In the genomic region with DNA sequence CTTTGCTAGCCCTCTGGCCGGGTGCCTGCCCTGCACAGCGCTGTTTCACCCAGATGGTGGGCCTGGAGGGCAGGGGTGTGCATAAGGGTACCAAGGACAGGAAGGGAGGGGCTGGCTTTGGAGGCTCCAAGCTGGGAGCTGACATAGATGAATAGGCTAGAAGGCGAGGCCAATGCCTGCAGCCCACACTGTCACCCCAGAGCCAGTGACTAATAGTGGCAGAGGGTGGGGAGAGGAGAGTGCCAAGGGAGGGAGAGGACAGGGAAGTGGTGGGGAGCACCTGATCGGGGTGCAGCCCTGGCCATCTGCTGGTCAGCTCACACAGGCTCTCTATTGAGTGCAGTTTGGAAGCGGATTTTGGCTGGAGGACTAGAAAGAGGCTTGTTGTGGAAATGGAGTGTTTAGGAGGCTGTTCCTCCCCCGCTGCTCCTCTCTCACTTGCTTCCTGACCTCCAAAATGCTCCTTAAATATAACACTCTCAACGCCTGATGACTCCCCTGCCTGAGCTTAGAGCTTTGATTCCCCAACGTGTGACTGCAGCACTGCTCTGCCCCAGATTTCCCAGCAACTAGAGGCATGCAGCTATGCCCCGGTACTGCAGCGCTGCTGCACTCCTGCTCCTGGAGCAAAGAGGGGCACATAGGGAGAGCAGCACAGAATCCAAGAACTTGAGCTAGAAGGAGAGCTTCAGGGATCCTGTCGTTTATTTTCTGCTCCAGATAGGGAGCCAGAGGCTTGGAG, we compare ENCODE assay signal across 11 cellular contexts.
DNase-seq lines count a peak whose midpoint lies in the region; ATAC-seq, FAIRE-seq and TF ChIP-seq lines count a peak whose summit lies in the region.
"Had no signal": no experiment of that assay in that cellular context is flagged by ENCODE, and none has a peak within 500 bp of the region (broad histone marks: within the 10 kb centered on the region; RNA-seq: fewer than 3 reads in every experiment).

No MANE protein-coding gene starts in this region.

- peak overlapping the region; percentile 87 for H3K27ac Mint-ChIP-seq in nephron progenitor cell

- H2BK5ac ChIP-seq in H1 (ENCODE audit: low read depth, low read length), result peak overlapping the region; percentile 76; the same call in 1 of the 2 replicates
- H2BK5ac ChIP-seq in trophoblast cell (ENCODE audit: low read depth, low read length, poor library complexity), result no peak overlapping the region

- no peak for TF ChIP-seq EP300 in H1 (IDR thresholded peaks at IDR 0.05; ENCODE audit: borderline replicate concordance in 1 of 2, low read depth in 2 of 2, low read length in 2 of 2)

- DNase-seq in EH (ENCODE audit: low read depth), result peak; percentile 54
- DNase-seq in NB4 (ENCODE audit: low read depth), result peak; percentile 35
- peak in 1 of 2 experiments; percentile 52 for DNase-seq in H1 (ENCODE audit: low read depth in 1 of 2, low spot score in 2 of 2)
- DNase-seq in nephron progenitor cell, result peak; percentile 27
- no peak for DNase-seq in NCI-H2171 treated with DMSO at 0.1 percent for 48 hours (lab: John Stamatoyannopoulos, UW)
- DNase-seq in trophoblast cell, result no peak
- DNase-seq: mucosa of descending colon, tibial artery had no signal

- H4K20me1 ChIP-seq in H1 (replicated peaks in 1 of 2; ENCODE audit: control insufficient read depth in 1 of 2, insufficient read depth in 2 of 2, low read length in 2 of 2), result no peaks in the 10 kb centered on the region

- H3K23ac ChIP-seq in H1 (ENCODE audit: insufficient read length), result no peak overlapping the region
- no peak overlapping the region for H3K23ac ChIP-seq in trophoblast cell (ENCODE audit: low read length)

- ATAC-seq in HG02970 (IDR thresholded peaks at IDR 0.05; ENCODE audit: low FRiP score, unreplicated experiment) (no peak), HG03135 (IDR thresholded peaks at IDR 0.05; ENCODE audit: unreplicated experiment) (no peak)
- ATAC-seq: mucosa of descending colon had no signal

- peak overlapping the region; percentile 7 for H3K4ac ChIP-seq in H1 (replicated peaks; ENCODE audit: insufficient read length, low read depth, low read length)
- H3K4ac ChIP-seq in trophoblast cell (ENCODE audit: low read depth, low read length), result no peak overlapping the region

- TF ChIP-seq RAD21 in H1 (IDR thresholded peaks at IDR 0.05 in 1 of 2, conservative IDR thresholded peaks at IDR 0.05 in 1 of 2; ENCODE audit: low read depth in 2 of 2, low read length in 2 of 2), result no peak

- H3K9me3 Mint-ChIP-seq in nephron progenitor cell, result peaks cover 5% of the 10 kb centered on the region

- H2BK20ac ChIP-seq in H1 (ENCODE audit: low read length), result peak overlapping the region; percentile 76; the same call in 1 of the 2 replicates

- H3K4me1 Mint-ChIP-seq in nephron progenitor cell, result peaks cover 29% of the 10 kb centered on the region

- H3K79me1 ChIP-seq in H1 (ENCODE audit: low read depth, low read length) (no peaks in the 10 kb centered on the region; the same call in 1 of the 2 replicates), trophoblast cell (ENCODE audit: low read length) (no peaks in the 10 kb centered on the region)

- peak overlapping the region; percentile 4 for H4K5ac ChIP-seq in H1 (ENCODE audit: insufficient read length, low read depth, low read length)

- H3K27me3 Mint-ChIP-seq in nephron progenitor cell (ENCODE audit: low read depth, poor library complexity), result no peaks in the 10 kb centered on the region

- no peak for TF ChIP-seq CTCF in NB4 (IDR thresholded peaks at IDR 0.05; ENCODE audit: low read depth, low read length)
- no peak for TF ChIP-seq CTCF in H1 (IDR thresholded peaks at IDR 0.05; ENCODE audit: control extremely low read depth in 1 of 3, insufficient read depth in 1 of 3, low read depth in 1 of 3, low read length in 3 of 3)
- TF ChIP-seq CTCF in nephron progenitor cell (IDR thresholded peaks at IDR 0.05), result no peak

- H3K79me2 ChIP-seq in H1 (ENCODE audit: control insufficient read depth in 1 of 2, insufficient read depth in 2 of 2, low read length in 2 of 2) (0 out of 4 replicates have a peak, but pooled peaks cover 0 to 8% of the 10 kb centered on the region in 2 experiments), trophoblast cell (ENCODE audit: control insufficient read depth, insufficient read depth, low read length, poor library complexity) (no peaks in the 10 kb centered on the region)

- H3K14ac ChIP-seq in H1 (ENCODE audit: insufficient read length) (no peak overlapping the region), trophoblast cell (ENCODE audit: low read length) (no peak overlapping the region)

- no peak for TF ChIP-seq POLR2A in NB4 (IDR thresholded peaks at IDR 0.05; ENCODE audit: extremely low read depth, insufficient read length)
- no peak for TF ChIP-seq POLR2A in H1 (IDR thresholded peaks at IDR 0.05; ENCODE audit: control extremely low read depth in 1 of 2, low read depth in 2 of 2, low read length in 2 of 2)

- WGBS in H1 (ENCODE audit: extremely low coverage in 1 of 2, insufficient coverage in 1 of 2, insufficient read length in 1 of 2, insufficient replicate concordance in 2 of 2, low coverage in 1 of 2, low lambda C conversion rate in 2 of 2, missing lambda C conversion rate in 1 of 2), 2 experiments, result 59% methylated on average over 11 of the region's 11 CpGs; no CpG with 5 or more reads in 1 of the 2 experiments
- WGBS in trophoblast cell (ENCODE audit: extremely low coverage, insufficient coverage, insufficient read length), result no CpG with 5 or more reads among the region's 11 CpGs

- no peak for FAIRE-seq in H1 (lab: Jason Lieb, UNC)
- FAIRE-seq: frontal cortex had no signal

- H3K27me3 ChIP-seq in H1 (replicated peaks in 1 of 4; ENCODE audit: control insufficient read depth in 3 of 4, extremely low read depth in 1 of 4, insufficient read depth in 3 of 4, low read length in 3 of 4), result no peaks in the 10 kb centered on the region
- no peaks in the 10 kb centered on the region for H3K27me3 ChIP-seq in trophoblast cell (ENCODE audit: insufficient read depth, low read length)

- H2BK120ac ChIP-seq in H1 (replicated peaks; ENCODE audit: low read depth, low read length) (no peak overlapping the region), trophoblast cell (ENCODE audit: insufficient read depth, low read length, poor library complexity) (no peak overlapping the region)

- H4K12ac ChIP-seq in trophoblast cell (ENCODE audit: low read depth, low read length), result no peak overlapping the region

- H3K4me2 ChIP-seq in H1 (ENCODE audit: insufficient read depth in 1 of 2, low read depth in 2 of 2, low read length in 2 of 2), result peak overlapping the region in 1 of 2 experiments; percentile 20; a peak in 1 of 4 replicates
- no peak overlapping the region for H3K4me2 ChIP-seq in trophoblast cell (ENCODE audit: low read length)

- H3K23me2 ChIP-seq in H1 (ENCODE audit: low read depth, low read length), result no peaks in the 10 kb centered on the region

- H4K91ac ChIP-seq in H1 (replicated peaks; ENCODE audit: insufficient read length, low read length), result peak overlapping the region; percentile 77
- no peak overlapping the region for H4K91ac ChIP-seq in trophoblast cell (ENCODE audit: low read depth, low read length)

- H2BK12ac ChIP-seq in H1 (ENCODE audit: low read depth, low read length) (peak overlapping the region; percentile 69; the same call in 1 of the 2 replicates), trophoblast cell (ENCODE audit: low read length) (no peak overlapping the region)

- H3K4me1 ChIP-seq in H1 (replicated peaks in 1 of 4; ENCODE audit: control insufficient read depth in 3 of 4, insufficient read depth in 4 of 4, low read length in 3 of 4) (peaks cover 12 to 22% (median 16%) of the 10 kb centered on the region in 4 experiments), trophoblast cell (ENCODE audit: control insufficient read depth in 1 of 2, insufficient read depth in 2 of 2, low read length in 2 of 2) (no peaks in the 10 kb centered on the region)
- H3K4me1 ChIP-seq: tibial artery had no signal

- POLR2A ChIA-PET in H1 (lab: Charles Lee; ENCODE audit: partially characterized antibody), result interaction anchor here (1.1 kb wide), 1 partner anchor 10 kb away, joined by 3 read pairs; no protein-coding TSS in a partner anchor

- CTCF ChIA-PET in H1 (lab: Charles Lee; ENCODE audit: partially characterized antibody), result interaction anchor here (0.9 to 11.3 kb wide), 14 partner anchors 8 to 258 kb away, joined by 3 to 67 read pairs (median 6); no protein-coding TSS in a partner anchor

- H2AK5ac ChIP-seq in H1 (ENCODE audit: low read depth, low read length), result peak overlapping the region; percentile 57
- H2AK5ac ChIP-seq in trophoblast cell (ENCODE audit: low read length), result no peak overlapping the region

- no peak overlapping the region for H3K4me3 ChIP-seq in NB4 (ENCODE audit: low read depth, low read length)
- no peak overlapping the region for H3K4me3 ChIP-seq in H1 (ENCODE audit: extremely low read depth in 1 of 4, insufficient read depth in 2 of 4, low read depth in 3 of 4, low read length in 4 of 4)
- no peak overlapping the region for H3K4me3 ChIP-seq in trophoblast cell (ENCODE audit: low read depth, low read length)
- H3K4me3 ChIP-seq: mucosa of descending colon, tibial artery had no signal

- H3K36me3 ChIP-seq in H1 (ENCODE audit: control insufficient read depth in 2 of 4, insufficient read depth in 4 of 4, low read length in 3 of 4) (no peaks in the 10 kb centered on the region), trophoblast cell (ENCODE audit: control insufficient read depth in 1 of 2, insufficient read depth in 2 of 2, low read length in 2 of 2) (no peaks in the 10 kb centered on the region)
- H3K36me3 ChIP-seq: tibial artery had no signal

- H3K27ac ChIP-seq in H1 (ENCODE audit: low read depth, low read length) (no peak overlapping the region), trophoblast cell (ENCODE audit: low read depth, low read length) (no peak overlapping the region)
- H3K27ac ChIP-seq: tibial artery had no signal

- H3K56ac ChIP-seq in H1 (replicated peaks; ENCODE audit: insufficient read length, low read depth, low read length), result no peak overlapping the region

- peaks cover 9% of the 10 kb centered on the region for H3K36me3 Mint-ChIP-seq in nephron progenitor cell (ENCODE audit: low read depth)

- H3K9ac ChIP-seq in H1 (replicated peaks in 1 of 4; ENCODE audit: extremely low read depth in 1 of 4, low read depth in 3 of 4, low read length in 3 of 4) (0 out of 7 replicates have a peak overlapping the region, but pooled peaks of 1 of the 4 experiments have one; percentile 20), trophoblast cell (ENCODE audit: low read length) (no peak overlapping the region)

- peak overlapping the region; percentile 31 for H3K4me3 Mint-ChIP-seq in nephron progenitor cell

- H3K18ac ChIP-seq in H1 (ENCODE audit: extremely low read depth, low read length) (peak overlapping the region; percentile 65; the same call in 1 of the 2 replicates), trophoblast cell (ENCODE audit: low read length) (no peak overlapping the region)

- peak overlapping the region; percentile 1 for H2BK15ac ChIP-seq in H1 (ENCODE audit: low read length)

- H2AFZ ChIP-seq in H1 (ENCODE audit: low read length), result no peak overlapping the region; the same call in 1 of the 2 replicates
- H2AFZ ChIP-seq in trophoblast cell (ENCODE audit: insufficient read depth, low read length, poor library complexity), result no peak overlapping the region

- no peaks in the 10 kb centered on the region for H3K9me3 ChIP-seq in H1 (ENCODE audit: insufficient read depth in 2 of 2, low read depth in 1 of 2, low read length in 1 of 2)
- peaks cover 2% of the 10 kb centered on the region for H3K9me3 ChIP-seq in trophoblast cell (ENCODE audit: insufficient read depth, low read depth, low read length)
- H3K9me3 ChIP-seq: mucosa of descending colon, tibial artery had no signal

- H4K8ac ChIP-seq in H1 (ENCODE audit: extremely low read depth, insufficient read depth, low read length) (peak overlapping the region; percentile 3; the same call in 1 of the 2 replicates), trophoblast cell (ENCODE audit: low read depth, low read length) (no peak overlapping the region)

Comparison
In these comparisons a context has a peak if more than half of its experiments do, and no peak if none do; other contexts are left out.
1. DNase-seq: peak in EH (single experiment), NB4 (single experiment) and nephron progenitor cell (single experiment); none in NCI-H2171 treated with DMSO at 0.1 percent for 48 hours (single experiment) and trophoblast cell (0 of 2).